In the genomic region with DNA sequence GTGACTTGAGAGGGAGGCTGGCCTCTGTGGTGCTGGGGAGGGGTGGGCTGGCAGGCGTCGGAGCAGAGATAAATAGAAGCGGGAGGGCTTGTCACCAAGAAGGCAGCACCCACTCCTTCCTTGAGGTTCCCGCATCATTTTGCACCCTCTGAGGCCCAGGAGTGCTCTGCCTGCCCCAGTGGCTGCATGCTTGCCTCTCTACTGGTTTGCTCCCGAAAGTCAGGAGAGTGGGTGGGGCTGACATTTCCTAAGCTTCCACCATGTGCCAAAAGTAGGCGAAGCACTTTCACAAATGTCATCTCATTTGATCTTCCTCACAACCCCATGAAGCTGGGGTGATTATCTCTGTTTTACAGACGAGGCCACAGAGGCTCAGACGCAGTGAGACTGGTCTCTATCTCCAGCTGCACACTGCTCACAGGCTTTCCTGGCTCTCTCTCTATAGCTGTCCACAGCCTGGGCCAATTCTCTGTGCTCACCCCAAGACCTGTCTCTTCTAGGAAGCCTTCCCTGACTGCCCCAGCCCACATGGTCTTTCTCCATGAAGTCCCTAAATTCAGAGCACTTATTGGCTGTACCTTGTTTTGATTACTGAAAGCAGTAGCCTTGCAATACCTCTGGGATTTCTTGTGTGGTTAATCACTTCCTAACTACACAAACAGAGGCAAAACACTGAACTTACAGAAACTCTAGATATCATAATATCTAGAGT, we compare ENCODE assay signal across 8 cellular contexts. TPM values are rescaled to one million over a fixed set of nuclear protein-coding genes. Genes with fewer than 3 reads are reported as not detected.
DNase-seq lines count a peak whose midpoint lies in the region; ATAC-seq and TF ChIP-seq lines count a peak whose summit lies in the region.

No MANE protein-coding gene starts in this region.

- H3K27me3 Mint-ChIP-seq in glutamatergic neuron (ENCODE audit: unreplicated experiment): no peaks in the 10 kb centered on the region

- POLR2A ChIA-PET in GM10248 (lab: Yijun Ruan, JAX): interaction anchor here (0.6 to 0.9 kb wide), 4 partner anchors 10 to 29 kb away, joined by 3 to 4 read pairs (median 4); a partner anchor contains a TSS

- H3K9me3 Mint-ChIP-seq in glutamatergic neuron (ENCODE audit: unreplicated experiment): peaks cover 6% of the 10 kb centered on the region

- H3K4me1 Mint-ChIP-seq in glutamatergic neuron (ENCODE audit: low read depth, unreplicated experiment): peaks cover 3% of the 10 kb centered on the region

- DNase-seq in GM10248 (ENCODE audit: extremely low spot score) (peak; percentile 63), UCSD-AML1 (lab: John Stamatoyannopoulos, UW; ENCODE audit: unreplicated experiment) (peak; percentile 53), left ventricle myocardium superior (no peak), glutamatergic neuron (no peak), COLO668 (lab: John Stamatoyannopoulos, UW; ENCODE audit: unreplicated experiment) (no peak)

- CTCF ChIA-PET in GM10248 (lab: Yijun Ruan, JAX): interaction anchor here (1.1 to 1.5 kb wide), 3 partner anchors 9 to 18 kb away, joined by 3 to 5 read pairs (median 4); no protein-coding TSS in a partner anchor

- intact Hi-C loops in left ventricle myocardium superior (cut with micrococcal nuclease): no loop called here

- no peak overlapping the region for H3K27ac Mint-ChIP-seq in glutamatergic neuron (ENCODE audit: unreplicated experiment)

- ATAC-seq in HG02571 (IDR thresholded peaks at IDR 0.05; ENCODE audit: unreplicated experiment) (peak; percentile 67), left ventricle myocardium superior (peak; percentile 9), HG03139 (IDR thresholded peaks at IDR 0.05; ENCODE audit: unreplicated experiment) (no peak), GM21526 (IDR thresholded peaks at IDR 0.05; ENCODE audit: low FRiP score, unreplicated experiment) (no peak)

- no peak for TF ChIP-seq CTCF in GM10248 (IDR thresholded peaks at IDR 0.05; ENCODE audit: control extremely low read depth, extremely low read depth, low read depth, missing control alignments)
- TF ChIP-seq CTCF in glutamatergic neuron (IDR thresholded peaks at IDR 0.05; ENCODE audit: partially characterized antibody, unreplicated experiment): no peak

- no peak overlapping the region for H3K4me3 Mint-ChIP-seq in glutamatergic neuron (ENCODE audit: unreplicated experiment)

- H3K36me3 Mint-ChIP-seq in glutamatergic neuron (ENCODE audit: unreplicated experiment): peaks cover under 1% of the 10 kb centered on the region

RNA-seq across cellular contexts. Expression of a gene that starts 2.6 kb away (rescaled TPM):
- total RNA-seq in left ventricle myocardium superior: 11.9 TPM
- total RNA-seq in glutamatergic neuron (ENCODE audit: unreplicated experiment): 7.6 TPM

RNA-seq across cellular contexts. Expression of a gene that starts 28.9 kb away (rescaled TPM):
- total RNA-seq in left ventricle myocardium superior (28.6 TPM), glutamatergic neuron (ENCODE audit: unreplicated experiment) (91.1 TPM)

Comparison
In these comparisons a context has a peak if more than half of its experiments do, and no peak if none do; other contexts are left out.
1. DNase-seq: peak in GM10248 (single experiment) and UCSD-AML1 (single experiment); none in left ventricle myocardium superior (single experiment), glutamatergic neuron (single experiment) and COLO668 (single experiment).
2. ATAC-seq: peak in HG02571 (single experiment) and left ventricle myocardium superior (single experiment); none in HG03139 (single experiment) and GM21526 (single experiment).